8 cellular contexts compared by ENCODE assay signal in genomic region chr10:4825868-4826787, GRCh38. TPM values are rescaled to one million over a fixed set of nuclear protein-coding genes. Genes with fewer than 3 reads are reported as not detected.
A peak's percentile ranks its signal among the peaks of the same experiment; 100 is the strongest.
DNase-seq lines count a peak whose midpoint lies in the region; FAIRE-seq lines count a peak whose summit lies in the region.

TSS of gene AKR1E2 (plus strand) at chr10:4826207. CDS start at chr10:4826325, 118 bp downstream.

- peaks cover 4% of the 10 kb centered on the region for H3K79me1 ChIP-seq in mesenchymal stem cell (replicated peaks; ENCODE audit: low read length, poor library complexity, severe bottlenecking)

- H3K4me3 ChIP-seq in ACC112 (ENCODE audit: low read depth, low read length) = peak within 1 kb of the TSS; percentile 75
- H3K4me3 ChIP-seq in GM23248 = peak within 1 kb of the TSS; percentile 79
- H3K4me3 ChIP-seq in mesenchymal stem cell (ENCODE audit: insufficient read depth in 1 of 2, low read depth in 1 of 2, low read length in 2 of 2) = peak within 1 kb of the TSS; percentile 61 to 80

- no peaks in the 10 kb centered on the region for H4K20me1 ChIP-seq in GM23248 (ENCODE audit: insufficient read depth)

- peak within 1 kb of the TSS; percentile 21 to 59 for H3K4ac ChIP-seq in mesenchymal stem cell (ENCODE audit: low read depth in 1 of 2, low read length in 2 of 2)

- peak within 1 kb of the TSS; percentile 75 for H2BK15ac ChIP-seq in mesenchymal stem cell (ENCODE audit: low read depth, poor library complexity, severe bottlenecking)

- in situ Hi-C loops in GM23248 (cut with MboI) = loop anchor here (25.0 kb wide), 1 partner anchor 786 kb away; no protein-coding TSS in a partner anchor

- peaks cover 7% of the 10 kb centered on the region for H3K79me2 ChIP-seq in ACC112 (ENCODE audit: control insufficient read depth, insufficient read depth, low read length, unreplicated experiment)
- H3K79me2 ChIP-seq in GM23248 (ENCODE audit: insufficient read depth) = peaks cover 11% of the 10 kb centered on the region

- H3K14ac ChIP-seq in mesenchymal stem cell (ENCODE audit: low read length in 2 of 2) = peak within 1 kb of the TSS in 1 of 2 experiments; percentile 77

- H2BK12ac ChIP-seq in mesenchymal stem cell (ENCODE audit: low read length in 2 of 2) = peak within 1 kb of the TSS in 1 of 2 experiments; percentile 55

- no peaks in the 10 kb centered on the region for H3K9me2 ChIP-seq in GM23248 (ENCODE audit: insufficient read depth)

- peak within 1 kb of the TSS; percentile 96 for H2BK120ac ChIP-seq in mesenchymal stem cell (ENCODE audit: low read depth, low read length)

- H3K9ac ChIP-seq in GM23248 (peak within 1 kb of the TSS; percentile 87), mesenchymal stem cell (ENCODE audit: low read length) (peak within 1 kb of the TSS; percentile 92)

- peak within 1 kb of the TSS in 1 of 2 experiments; percentile 73 for H3K23ac ChIP-seq in mesenchymal stem cell (ENCODE audit: low read length in 2 of 2)

- H3K18ac ChIP-seq in mesenchymal stem cell (ENCODE audit: low read depth in 1 of 2, low read length in 2 of 2) = peak within 1 kb of the TSS; percentile 88

- 8% methylated on average over 54 to 69 of the region's 87 CpGs for WGBS in GM23248 (ENCODE audit: low coverage in 1 of 2, low lambda C conversion rate in 2 of 2, missing lambda C conversion rate in 2 of 2), 2 experiments
- WGBS in mesenchymal stem cell = 22% methylated on average over 74 of the region's 87 CpGs

- DNase-seq in GM23248 (peak; percentile 98), NCI-H69 (lab: John Stamatoyannopoulos, UW) (peak; percentile 90), activated T-cell treated with anti-CD3 and anti-CD28 coated beads for 4 hours (peak; percentile 60), mesenchymal stem cell (peak; percentile 85), GF-D8 (lab: John Stamatoyannopoulos, UW) (no peak)
- DNase-seq in stimulated activated CD4-positive, alpha-beta T cell treated with anti-CD3 and anti-CD28 coated beads, TNF-alpha, amount 100 ng/mL, for 24 hours (ENCODE audit: low read depth in 3 of 3) = peak; percentile 55 to 85 (median 75)

- H3K4me1 ChIP-seq in ACC112 (ENCODE audit: control insufficient read depth, insufficient read depth, low read length, unreplicated experiment) = peaks cover 10% of the 10 kb centered on the region
- peaks cover 19% of the 10 kb centered on the region for H3K4me1 ChIP-seq in GM23248 (ENCODE audit: insufficient read depth)
- H3K4me1 ChIP-seq in mesenchymal stem cell (ENCODE audit: control insufficient read depth, insufficient read depth, low read depth, low read length) = peaks cover 3% of the 10 kb centered on the region

- no peaks in the 10 kb centered on the region for H3F3A ChIP-seq in GM23248 (ENCODE audit: insufficient read depth)

- H3K27me3 ChIP-seq in ACC112 (ENCODE audit: insufficient read depth, low read length) = no peaks in the 10 kb centered on the region
- H3K27me3 ChIP-seq in GM23248 (replicated peaks; ENCODE audit: insufficient read depth) = no peaks in the 10 kb centered on the region
- H3K27me3 ChIP-seq in mesenchymal stem cell (ENCODE audit: control insufficient read depth in 1 of 2, insufficient read depth in 1 of 2, low read length in 2 of 2) = no peaks in the 10 kb centered on the region

- no peak within 1 kb of the TSS for H2BK5ac ChIP-seq in mesenchymal stem cell (ENCODE audit: low read depth, low read length, poor library complexity, severe bottlenecking)

- H4K8ac ChIP-seq in mesenchymal stem cell (ENCODE audit: low read length) = peak within 1 kb of the TSS; percentile 91

- no peaks in the 10 kb centered on the region for H3K9me3 ChIP-seq in GM23248 (ENCODE audit: low read depth)
- H3K9me3 ChIP-seq in mesenchymal stem cell (ENCODE audit: control insufficient read depth, low read length) = no peaks in the 10 kb centered on the region

- peak; percentile 48 for FAIRE-seq in endometrium (lab: Jason Lieb, UNC)

- H3K27ac ChIP-seq in ACC112 (ENCODE audit: low read depth, low read length) (peak within 1 kb of the TSS; percentile 72), GM23248 (peak within 1 kb of the TSS; percentile 89), mesenchymal stem cell (ENCODE audit: low read length, poor library complexity, severe bottlenecking) (no peak within 1 kb of the TSS)

- H4K91ac ChIP-seq in mesenchymal stem cell (ENCODE audit: low read length) = peak within 1 kb of the TSS; percentile 76

- H2AFZ ChIP-seq in ACC112 (ENCODE audit: low read length, unreplicated experiment) = peak within 1 kb of the TSS; percentile 33
- H2AFZ ChIP-seq in GM23248 = peak within 1 kb of the TSS; percentile 96
- peak within 1 kb of the TSS; percentile 94 for H2AFZ ChIP-seq in mesenchymal stem cell (ENCODE audit: low read depth, low read length)

- peak within 1 kb of the TSS; percentile 85 for H3K4me2 ChIP-seq in GM23248 (ENCODE audit: unreplicated experiment)
- H3K4me2 ChIP-seq in mesenchymal stem cell (ENCODE audit: low read length, poor library complexity, severe bottlenecking) = peak within 1 kb of the TSS; percentile 88

- H2AK5ac ChIP-seq in mesenchymal stem cell (ENCODE audit: low read length, severe bottlenecking) = no peak within 1 kb of the TSS

- H3K36me3 ChIP-seq in ACC112 (ENCODE audit: insufficient read depth, low read length) (no peaks in the 10 kb centered on the region), GM23248 (ENCODE audit: low read depth) (no peaks in the 10 kb centered on the region; the same call in 1 of the 2 replicates), mesenchymal stem cell (ENCODE audit: control insufficient read depth in 1 of 2, insufficient read depth in 2 of 2, low read depth in 1 of 2, low read length in 2 of 2) (peaks cover 0 to 7% of the 10 kb centered on the region in 2 experiments)

RNA-seq across cellular contexts. Expression of gene AKR1E2, which starts in this region (rescaled TPM):
- total RNA-seq in GM23248 (2014; rRNA removed; shearing (Covaris generic)) = 14.3 and 16.0 TPM in 2 replicates
- 5.1 and 5.2 TPM in 2 replicates for polyA plus RNA-seq in GM23248 (2016; fragmentation: Nextera tagmentation; extraction: Ambion mirVana)
- polyA plus RNA-seq in mesenchymal stem cell (2013, experiment 1 of 2) = 0.73 TPM
- 0.52 TPM for polyA plus RNA-seq in mesenchymal stem cell (2013, experiment 2 of 2)

Comparison
In these comparisons a context has a peak if more than half of its experiments do, and no peak if none do; other contexts are left out.
1. H2AFZ ChIP-seq: peak in every context shown above with its lines; median percentile 96 in GM23248; 94 in mesenchymal stem cell; 33 in ACC112.